8 cellular contexts compared by ENCODE assay signal in genomic region chr5:172834570-172835245, GRCh38. TPM values are rescaled to one million over a fixed set of nuclear protein-coding genes. Genes with fewer than 3 reads are reported as not detected.
DNase-seq lines count a peak whose midpoint lies in the region; FAIRE-seq lines count a peak whose summit lies in the region.

No MANE protein-coding gene starts in this region.

- WGBS in small intestine, 3 donors, result 1 to 3% (median 2%) methylated on average over 12 to 19 of the region's 19 CpGs

- no peaks in the 10 kb centered on the region for H3K9me3 ChIP-seq in iPS-15b (ENCODE audit: control insufficient read depth, insufficient read depth, low read length)
- no peaks in the 10 kb centered on the region for H3K9me3 ChIP-seq in small intestine (ENCODE audit: control insufficient read depth, low read depth)

- intact Hi-C loops in posterior vena cava (cut with DNase I), result no loop called here

- peaks cover 10% of the 10 kb centered on the region for H3K4me1 ChIP-seq in iPS-15b (ENCODE audit: control insufficient read depth, insufficient read depth, low read length)
- H3K4me1 ChIP-seq in small intestine (ENCODE audit: control insufficient read depth in 2 of 2, insufficient read depth in 1 of 2, low read depth in 1 of 2, low read length in 1 of 2), result peaks cover 5 to 20% of the 10 kb centered on the region in 2 donors

- no peaks in the 10 kb centered on the region for H3K36me3 Mint-ChIP-seq in IgD-negative memory B cell

- peaks cover 4% of the 10 kb centered on the region for H3K36me3 ChIP-seq in iPS-15b (ENCODE audit: control insufficient read depth, insufficient read depth, low read length)
- H3K36me3 ChIP-seq in small intestine (ENCODE audit: control insufficient read depth in 2 of 2, insufficient read depth in 2 of 2, low read length in 2 of 2), result no peaks in the 10 kb centered on the region

- H3K27me3 Mint-ChIP-seq in IgD-negative memory B cell, result no peaks in the 10 kb centered on the region

- H3K9me3 Mint-ChIP-seq in IgD-negative memory B cell, result no peaks in the 10 kb centered on the region

- peak overlapping the region; percentile 32 for H3K9ac ChIP-seq in iPS-15b (ENCODE audit: low read depth, low read length)

- H3K4me3 ChIP-seq in iPS-15b (ENCODE audit: low read depth, low read length) (peak overlapping the region; percentile 84), small intestine (ENCODE audit: low read depth in 1 of 2, low read length in 2 of 2) (peak overlapping the region; percentile 90)

- peak; percentile 46 for DNase-seq in EH (ENCODE audit: low read depth)
- peak; percentile 44 for DNase-seq in astrocyte of the hippocampus (ENCODE audit: low read depth, low spot score)
- DNase-seq in small intestine, result peak; percentile 43
- no peak for DNase-seq in posterior vena cava (ENCODE audit: low spot score)
- no peak for DNase-seq in OCI-M2 (lab: John Stamatoyannopoulos, UW; ENCODE audit: unreplicated experiment)
- DNase-seq in activated CD8-positive, alpha-beta memory T cell treated with anti-CD3 and anti-CD28 coated beads, Interleukin-2, amount 50 U/mL, for 4 hours, result no peak

- H3K27me3 ChIP-seq in iPS-15b (ENCODE audit: control insufficient read depth, insufficient read depth, low read length) (no peaks in the 10 kb centered on the region), small intestine (ENCODE audit: control insufficient read depth in 2 of 2, insufficient read depth in 2 of 2, low read length in 2 of 2) (no peaks in the 10 kb centered on the region)

- peak overlapping the region; percentile 92 to 98 (median 96) for H3K27ac Mint-ChIP-seq in IgD-negative memory B cell

- FAIRE-seq in small intestine (lab: Jason Lieb, UNC), result no peak

- peaks cover 19 to 37% (median 29%) of the 10 kb centered on the region in 3 donors for H3K4me1 Mint-ChIP-seq in IgD-negative memory B cell

- H3K27ac ChIP-seq in small intestine (ENCODE audit: low read depth in 1 of 2, low read length in 1 of 2), result peak overlapping the region; percentile 88 to 89

- peak overlapping the region; percentile 77 to 96 (median 90) for H3K4me3 Mint-ChIP-seq in IgD-negative memory B cell

RNA-seq across cellular contexts. Expression of gene ERGIC1, which starts 0.7 kb away (rescaled TPM):
- polyA plus RNA-seq in IgD-negative memory B cell (55.8 TPM), small intestine (100 to 1,000 TPM in 1 of 3 donors, 10 to 100 TPM in 2; 58.1 to 127 (median 64.2) TPM)
- 100 to 1,000 TPM; 140 to 169 TPM for total RNA-seq in posterior vena cava

Comparison
In these comparisons a context has a peak if more than half of its experiments do, and no peak if none do; other contexts are left out.
1. DNase-seq: peak in EH (single experiment), astrocyte of the hippocampus (single experiment) and small intestine (single experiment); none in posterior vena cava (single experiment), OCI-M2 (single experiment) and activated CD8-positive, alpha-beta memory T cell treated with anti-CD3 and anti-CD28 coated beads, Interleukin-2, amount 50 U/mL, for 4 hours (single experiment).